ENCODE assay signal across 12 cellular contexts in genomic region chr7:23685770-23686169, GRCh38. TPM values are rescaled to one million over a fixed set of nuclear protein-coding genes. Genes with fewer than 3 reads are reported as not detected.
DNase-seq lines count a peak whose midpoint lies in the region; ATAC-seq and TF ChIP-seq lines count a peak whose summit lies in the region.
"Had no signal": no experiment of that assay in that cellular context is flagged by ENCODE, and none has a peak within 500 bp of the region (broad histone marks: within the 10 kb centered on the region; RNA-seq: fewer than 3 reads in every experiment).

No MANE protein-coding gene starts in this region.

- H3K79me2 ChIP-seq in mammary epithelial cell (ENCODE audit: insufficient read depth, low read length), result no peaks in the 10 kb centered on the region

- no peak overlapping the region for H3K4me3 ChIP-seq in mammary epithelial cell (replicated peaks in 1 of 3; ENCODE audit: insufficient read depth in 1 of 3, low read depth in 2 of 3, low read length in 3 of 3)
- H3K4me3 ChIP-seq in left lung, result no peak overlapping the region
- H3K4me3 ChIP-seq in suprapubic skin, result peak overlapping the region; percentile 7
- H3K4me3 ChIP-seq: tibial artery had no signal

- peak overlapping the region; percentile 65 for H2AFZ ChIP-seq in mammary epithelial cell (ENCODE audit: low read depth, low read length)

- no peak overlapping the region for H3K9ac ChIP-seq in mammary epithelial cell (ENCODE audit: insufficient read depth, low read length)

- BruUV-seq in mammary epithelial cell (replicated peaks; lab: Mats Ljungman, UMichigan), result no TSS peak

- peak; percentile 50 for ATAC-seq in left lung
- ATAC-seq: T-helper 17 cell had no signal

- no peak for TF ChIP-seq POLR2A in suprapubic skin (IDR thresholded peaks at IDR 0.05)

- no peaks in the 10 kb centered on the region for H3K36me3 ChIP-seq in mammary epithelial cell (ENCODE audit: insufficient read depth, low read length)
- peaks cover 0 to 18% of the 10 kb centered on the region in 2 donors for H3K36me3 ChIP-seq in left lung
- H3K36me3 ChIP-seq in suprapubic skin, result no peaks in the 10 kb centered on the region

- H3K9me3 ChIP-seq in mammary epithelial cell (replicated peaks; ENCODE audit: insufficient read depth, low read length) (no peaks in the 10 kb centered on the region), left lung (no peaks in the 10 kb centered on the region), suprapubic skin (no peaks in the 10 kb centered on the region)
- H3K9me3 ChIP-seq: tibial artery had no signal

- dilution Hi-C loops in mammary epithelial cell (cut with HindIII; ENCODE audit: low sequenced_read_pairs), result no loop called here

- peaks cover under 1% of the 10 kb centered on the region for H3K4me1 ChIP-seq in mammary epithelial cell (ENCODE audit: insufficient read depth, low read length)
- H3K4me1 ChIP-seq in left lung, result peaks cover 0 to 11% of the 10 kb centered on the region in 2 donors
- peaks cover 11% of the 10 kb centered on the region for H3K4me1 ChIP-seq in suprapubic skin

- no peak for TF ChIP-seq CTCF in mammary epithelial cell (conservative IDR thresholded peaks at IDR 0.05 in 1 of 2, IDR thresholded peaks at IDR 0.05 in 1 of 2; ENCODE audit: extremely low read depth in 1 of 2, insufficient read depth in 1 of 2, low read depth in 1 of 2, low read length in 2 of 2)
- TF ChIP-seq CTCF in left lung (IDR thresholded peaks at IDR 0.05), result no peak
- no peak for TF ChIP-seq CTCF in suprapubic skin (IDR thresholded peaks at IDR 0.05)

- H3K27me3 ChIP-seq in mammary epithelial cell (ENCODE audit: insufficient read depth, low read length) (no peaks in the 10 kb centered on the region), left lung (no peaks in the 10 kb centered on the region), suprapubic skin (no peaks in the 10 kb centered on the region)
- H3K27me3 ChIP-seq: tibial artery had no signal

- in situ Hi-C loops in mammary epithelial cell (cut with MboI; ENCODE audit: low sequenced_read_pairs in 2 of 2), result no loop called here

- H3K4me2 ChIP-seq in mammary epithelial cell (ENCODE audit: insufficient read depth, low read depth, low read length), result no peak overlapping the region

- WGBS in mammary epithelial cell (ENCODE audit: low coverage, missing lambda C conversion rate), result 16% methylated on average over 3 of the region's 3 CpGs
- WGBS in suprapubic skin, result 35% methylated on average over 3 of the region's 3 CpGs

- DNase-seq in NCI-H226 (peak; percentile 20), mammary epithelial cell (peak; percentile 32), left lung (no peak), suprapubic skin (ENCODE audit: low spot score in 2 of 2) (no peak), inferior parietal cortex (ENCODE audit: extremely low spot score) (no peak), NCI-H2227 (lab: John Stamatoyannopoulos, UW; ENCODE audit: unreplicated experiment) (no peak), KG1 (lab: John Stamatoyannopoulos, UW) (no peak)
- DNase-seq: COR-L47, naive B cell, T-helper 17 cell, tibial artery had no signal

- no peaks in the 10 kb centered on the region for H4K20me1 ChIP-seq in mammary epithelial cell (ENCODE audit: insufficient read depth, low read length)

- CTCF ChIA-PET in mammary epithelial cell (lab: Charles Lee; ENCODE audit: low non-redundant PET), result no interaction called here

- H3K27ac ChIP-seq in mammary epithelial cell (ENCODE audit: insufficient read depth, low read depth, low read length), result no peak overlapping the region
- peak overlapping the region in 1 of 2 donors; percentile 18 for H3K27ac ChIP-seq in left lung
- peak overlapping the region; percentile 72 for H3K27ac ChIP-seq in suprapubic skin
- H3K27ac ChIP-seq: tibial artery had no signal

- TF ChIP-seq EP300 in suprapubic skin (IDR thresholded peaks at IDR 0.05), result no peak

- intact Hi-C loops in mammary epithelial cell (cut with micrococcal nuclease) (no loop called here), left lung (cut with DNase I) (no loop called here)

RNA-seq across cellular contexts. Expression of gene FAM221A, which starts 5.8 kb away (rescaled TPM):
- total RNA-seq in mammary epithelial cell (1 to 10 TPM in 1 of 2 donors, under 1 TPM in 1; 0.26 to 1.2 TPM), left lung (1 to 10 TPM; 7.6 to 9.3 TPM), suprapubic skin (10 to 100 TPM in 2 of 4 donors, 1 to 10 TPM in 2; 4.8 to 14.6 (median 12.0) TPM)
- polyA plus RNA-seq in mammary epithelial cell, result 0.44 TPM
- polyA minus RNA-seq in mammary epithelial cell, result not detected

RNA-seq across cellular contexts. Expression of gene STK31, which starts 24.2 kb away (rescaled TPM):
- total RNA-seq in mammary epithelial cell (under 1 TPM in 1 of 2 donors, not detected in 1; under 0.01 TPM), left lung (1 to 10 TPM; 1.3 to 1.4 TPM), suprapubic skin (1 to 10 TPM in 1 of 4 donors, under 1 TPM in 1, not detected in 2; 0.91 to 1.0 TPM)
- not detected for polyA plus RNA-seq in mammary epithelial cell
- polyA minus RNA-seq in mammary epithelial cell, result not detected
- polyA plus RNA-seq: fibroblast of lung had no signal

Comparison
In these comparisons a context has a peak if more than half of its experiments do, and no peak if none do; other contexts are left out.
1. DNase-seq: peak in NCI-H226 (single experiment) and mammary epithelial cell (single experiment); none in left lung (0 of 2), suprapubic skin (0 of 2), inferior parietal cortex (single experiment), NCI-H2227 (single experiment) and KG1 (single experiment).